ENCODE assay signal across 16 cellular contexts in genomic region chr3:39671116-39671515, GRCh38.
A peak's percentile ranks its signal among the peaks of the same experiment; 100 is the strongest.
DNase-seq lines count a peak whose midpoint lies in the region; ATAC-seq, FAIRE-seq and TF ChIP-seq lines count a peak whose summit lies in the region.
"Had no signal": no experiment of that assay in that cellular context is flagged by ENCODE, and none has a peak within 500 bp of the region (broad histone marks: within the 10 kb centered on the region; RNA-seq: fewer than 3 reads in every experiment).

No MANE protein-coding gene starts in this region.

- H3K36me3 Mint-ChIP-seq in MCF 10A (ENCODE audit: insufficient read depth, unreplicated experiment) = no peaks in the 10 kb centered on the region

- POLR2A ChIA-PET in MCF 10A (lab: Yijun Ruan, JAX) = interaction anchor here (1.2 to 1.6 kb wide), 5 partner anchors 10 to 641 kb away, joined by 3 to 6 read pairs (median 3); no protein-coding TSS in a partner anchor
- POLR2A ChIA-PET in K562 (lab: Yijun Ruan, JAX) = no interaction called here

- TF ChIP-seq CTCF in MCF 10A (IDR thresholded peaks at IDR 0.05; ENCODE audit: unreplicated experiment) (no peak), breast epithelium (IDR thresholded peaks at IDR 0.05) (no peak), K562 (IDR thresholded peaks at IDR 0.05 in 2 of 3, conservative IDR thresholded peaks at IDR 0.05 in 1 of 3; ENCODE audit: insufficient read depth in 2 of 3, low read depth in 1 of 3, low read length in 3 of 3) (no peak), fibroblast of pulmonary artery (IDR thresholded peaks at IDR 0.05; ENCODE audit: low read length, missing control alignments) (no peak)

- no peak overlapping the region for H3K4me3 Mint-ChIP-seq in MCF 10A (ENCODE audit: unreplicated experiment)
- H3K4me3 Mint-ChIP-seq: H9 had no signal

- no peak for FAIRE-seq in K562 (lab: Jason Lieb, UNC)

- no peak for TF ChIP-seq EP300 in K562 (IDR thresholded peaks at IDR 0.05; ENCODE audit: low read length)

- H3K4me1 ChIP-seq in breast epithelium (no peaks in the 10 kb centered on the region), K562 (replicated peaks in 1 of 2; ENCODE audit: control insufficient read depth in 2 of 2, insufficient read depth in 2 of 2, low read length in 2 of 2) (peaks cover 0 to 6% of the 10 kb centered on the region in 2 experiments; a peak in 3 of 5 replicates)
- H3K4me1 ChIP-seq: Caco-2 had no signal

- H3K4me3 ChIP-seq in breast epithelium = no peak overlapping the region
- H3K4me3 ChIP-seq in K562 = no peak overlapping the region
- H3K4me3 ChIP-seq in fibroblast of pulmonary artery (replicated peaks; ENCODE audit: low read depth, low read length) = no peak overlapping the region

- H3K27ac ChIP-seq in breast epithelium (no peak overlapping the region), K562 (ENCODE audit: extremely low read depth, low read depth, low read length) (no peak overlapping the region)

- TF ChIP-seq RAD21 in K562 (CRISPR knock-in tag; conservative IDR thresholded peaks at IDR 0.05 in 1 of 2, IDR thresholded peaks at IDR 0.05 in 1 of 2) = no peak

- in situ Hi-C loops in K562 (cut with MboI) = no loop called here

- H3K9ac ChIP-seq in K562 (ENCODE audit: insufficient read depth in 1 of 2, low read depth in 2 of 2, low read length in 2 of 2) = no peak overlapping the region

- H4K20me1 ChIP-seq in K562 (replicated peaks; ENCODE audit: control insufficient read depth, insufficient read depth, low read length) = no peaks in the 10 kb centered on the region

- CTCF ChIA-PET in MCF 10A (lab: Yijun Ruan, JAX) (interaction anchor here (0.6 to 4.3 kb wide), 6 partner anchors 22 to 507 kb away, joined by 3 to 41 read pairs (median 4); no protein-coding TSS in a partner anchor), K562 (lab: Yijun Ruan, JAX; ENCODE audit: low intra/inter-chr PET ratio) (no interaction called here)

- H3K36me3 ChIP-seq in breast epithelium (no peaks in the 10 kb centered on the region), K562 (ENCODE audit: control insufficient read depth, insufficient read depth, low read length) (no peaks in the 10 kb centered on the region)

- peaks cover 15% of the 10 kb centered on the region for H3K4me1 Mint-ChIP-seq in MCF 10A (ENCODE audit: insufficient read depth, unreplicated experiment)
- H3K4me1 Mint-ChIP-seq: H9 had no signal

- no peaks in the 10 kb centered on the region for H3K9me3 ChIP-seq in breast epithelium
- H3K9me3 ChIP-seq in K562 (replicated peaks; ENCODE audit: control insufficient read depth, insufficient read depth, low read depth, low read length) = no peaks in the 10 kb centered on the region
- H3K9me3 ChIP-seq: Caco-2 had no signal

- WGBS in K562 (ENCODE audit: insufficient coverage, low coverage, missing lambda C conversion rate) = 19% methylated on average over 4 of the region's 4 CpGs

- H3K9me1 ChIP-seq in K562 (ENCODE audit: control insufficient read depth, insufficient read depth, low read length) = no peaks in the 10 kb centered on the region

- no peaks in the 10 kb centered on the region for H3K9me3 Mint-ChIP-seq in MCF 10A (ENCODE audit: unreplicated experiment)

- H3K4me2 ChIP-seq in K562 (ENCODE audit: insufficient read depth, low read length) = no peak overlapping the region

- peak overlapping the region; percentile 30; the same call in 1 of the 2 replicates for H2AFZ ChIP-seq in K562 (ENCODE audit: low read depth, low read length)

- no peak for ATAC-seq in K562
- ATAC-seq in GM19328 (IDR thresholded peaks at IDR 0.05; ENCODE audit: unreplicated experiment) = no peak
- ATAC-seq: Panc1 had no signal

- no peaks in the 10 kb centered on the region for H3K27me3 Mint-ChIP-seq in MCF 10A (ENCODE audit: insufficient read depth, unreplicated experiment)

- intact Hi-C loops in MCF 10A (cut with micrococcal nuclease) = no loop called here
- intact Hi-C loops in breast epithelium (cut with DNase I; ENCODE audit: low total_unique reads) = no loop called here
- intact Hi-C loops in K562 (cut with micrococcal nuclease) = no loop called here

- H3K27me3 ChIP-seq in breast epithelium (no peaks in the 10 kb centered on the region), K562 (ENCODE audit: control insufficient read depth in 2 of 2, insufficient read depth in 2 of 2, low read length in 2 of 2) (no peaks in the 10 kb centered on the region)

- BruUV-seq in MCF 10A (replicated peaks; lab: Mats Ljungman, UMichigan) = no TSS peak
- no TSS peak for BruUV-seq in K562 (replicated peaks; lab: Mats Ljungman, UMichigan)

- DNase-seq in MCF 10A (ENCODE audit: unreplicated experiment) (peak; percentile 75), breast epithelium (ENCODE audit: low spot score in 2 of 2) (no peak), K562 (ENCODE audit: extremely low read depth in 1 of 4, low spot score in 3 of 4) (no peak), fibroblast of pulmonary artery (ENCODE audit: low read depth) (peak; percentile 15), GOT3 (lab: John Stamatoyannopoulos, UW) (no peak), NCI-H128 (lab: John Stamatoyannopoulos, UW; ENCODE audit: unreplicated experiment) (no peak), NCI-H446 treated with DMSO at 0.1 percent for 48 hours (lab: John Stamatoyannopoulos, UW) (no peak)
- DNase-seq: Caco-2, H9, NCI-H1105 treated with DMSO at 0.1 percent for 48 hours, NCI-H2029, NCI-H2171 treated with DMSO at 0.1 percent for 48 hours, NCI-H510A treated with DMSO at 0.1 percent for 48 hours, Right ventricle myocardium superior had no signal

- H3K79me2 ChIP-seq in K562 (ENCODE audit: control insufficient read depth, insufficient read depth, low read length) = no peaks in the 10 kb centered on the region

- no peak for TF ChIP-seq POLR2A in breast epithelium (IDR thresholded peaks at IDR 0.05)
- no peak for TF ChIP-seq POLR2A in K562 (conservative IDR thresholded peaks at IDR 0.05)

- no peak overlapping the region for H3K27ac Mint-ChIP-seq in MCF 10A (ENCODE audit: low read depth, unreplicated experiment)
- H3K27ac Mint-ChIP-seq: H9 had no signal

TF ChIP-seq in K562, 482 proteins besides CTCF, POLR2A, EP300 and RAD21:
- no peak for TF ChIP-seq RNF219 (CRISPR knock-in tag; IDR thresholded peaks at IDR 0.05)
- TF ChIP-seq SREBF2 (CRISPR knock-in tag; IDR thresholded peaks at IDR 0.05) = no peak
- peak; percentile 37; the same call in 1 of the 2 replicates for TF ChIP-seq CEBPB (tag; IDR thresholded peaks at IDR 0.05)
- TF ChIP-seq FOXK1 (CRISPR knock-in tag; IDR thresholded peaks at IDR 0.05; ENCODE audit: borderline replicate concordance) = no peak
- TF ChIP-seq CEBPG (CRISPR knock-in tag; IDR thresholded peaks at IDR 0.05) = no peak
- peak in 1 of 2 experiments; percentile 8; a peak in 2 of 4 replicates for TF ChIP-seq CEBPG (tag; conservative IDR thresholded peaks at IDR 0.05 in 1 of 2, IDR thresholded peaks at IDR 0.05 in 1 of 2)
- TF ChIP-seq NEUROD1 (IDR thresholded peaks at IDR 0.05; ENCODE audit: borderline replicate concordance, low read depth, low read length, partially characterized antibody) = no peak

Comparison
In these comparisons a context has a peak if more than half of its experiments do, and no peak if none do; other contexts are left out.
1. DNase-seq: peak in MCF 10A (single experiment) and fibroblast of pulmonary artery (single experiment); none in breast epithelium (0 of 2), K562 (0 of 4), GOT3 (single experiment), NCI-H128 (single experiment) and NCI-H446 treated with DMSO at 0.1 percent for 48 hours (single experiment).